27 cellular contexts compared by ENCODE assay signal in the genomic region with DNA sequence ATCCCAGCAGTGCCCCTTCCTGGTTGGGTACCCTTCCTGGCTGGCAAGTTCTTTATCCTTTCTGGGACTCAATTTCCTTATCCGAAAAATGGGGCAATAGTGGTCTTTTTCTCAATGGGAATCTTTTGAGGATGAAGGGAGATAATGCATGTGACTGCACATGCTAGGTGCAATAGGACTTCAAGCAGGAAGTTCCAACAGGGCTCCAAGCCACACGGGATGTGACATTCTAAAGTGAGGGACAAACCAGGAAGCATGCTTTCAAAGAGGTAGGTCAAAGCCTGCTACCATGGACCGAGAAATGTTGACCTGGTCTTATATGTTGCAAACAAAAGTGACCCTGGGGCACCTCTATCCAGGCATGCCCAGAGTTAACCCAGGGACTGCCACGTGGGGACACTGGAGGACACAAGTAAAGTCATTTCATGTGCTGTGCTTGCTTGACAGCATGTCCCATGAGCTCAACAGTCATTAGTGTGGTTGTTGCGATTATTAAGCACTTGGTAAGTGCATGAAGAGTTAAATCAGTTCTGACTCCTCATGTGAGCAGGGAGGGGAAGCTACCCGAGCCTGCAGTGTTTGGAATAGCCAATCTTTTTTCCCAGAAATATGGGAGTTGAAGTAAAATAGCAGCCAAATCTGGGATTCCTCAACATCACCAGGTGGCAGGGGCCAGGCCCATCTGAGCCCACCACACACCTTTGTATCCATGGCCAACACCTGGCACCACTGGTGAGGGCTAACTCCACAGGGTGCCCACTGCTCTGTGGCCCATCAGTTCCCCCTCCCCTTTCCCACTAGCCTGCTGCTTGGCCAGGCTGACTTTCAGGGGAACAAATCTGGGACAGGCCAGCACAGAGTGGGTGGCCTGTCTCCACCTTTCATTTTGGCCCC. TPM values are rescaled to one million over a fixed set of nuclear protein-coding genes. Genes with fewer than 3 reads are reported as not detected.
A peak's percentile ranks its signal among the peaks of the same experiment; 100 is the strongest.
DNase-seq lines count a peak whose midpoint lies in the region; ATAC-seq, FAIRE-seq and TF ChIP-seq lines count a peak whose summit lies in the region.
"Had no signal": no experiment of that assay in that cellular context is flagged by ENCODE, and none has a peak within 500 bp of the region (broad histone marks: within the 10 kb centered on the region; RNA-seq: fewer than 3 reads in every experiment).

No MANE protein-coding gene starts in this region.

- no peak overlapping the region for H2BK5ac ChIP-seq in neuronal stem cell (ENCODE audit: low read length)

- H3K4me2 ChIP-seq in neuronal stem cell (ENCODE audit: insufficient read depth, low read length, poor library complexity, severe bottlenecking), result no peak overlapping the region
- H3K4me2 ChIP-seq: PC-9, smooth muscle cell had no signal

- H4K8ac ChIP-seq in neuronal stem cell (ENCODE audit: low read depth, low read length), result no peak overlapping the region

- H3K79me1 ChIP-seq in neuronal stem cell (ENCODE audit: low read depth, low read length), result no peaks in the 10 kb centered on the region

- H3K4me1 ChIP-seq in heart right ventricle, result peaks cover 0 to 24% (median 8%) of the 10 kb centered on the region in 9 donors
- peaks cover 0 to 13% of the 10 kb centered on the region in 2 donors for H3K4me1 ChIP-seq in neuronal stem cell (ENCODE audit: control insufficient read depth in 2 of 2, insufficient read depth in 1 of 2, low read depth in 1 of 2, low read length in 2 of 2)
- peaks cover 0 to 15% (median 3%) of the 10 kb centered on the region in 4 donors for H3K4me1 ChIP-seq in tibial artery
- H3K4me1 ChIP-seq: pancreas had no signal

- H3K36me3 ChIP-seq in heart right ventricle, result no peaks in the 10 kb centered on the region
- H3K36me3 ChIP-seq in neuronal stem cell (replicated peaks in 1 of 2; ENCODE audit: control insufficient read depth in 2 of 2, insufficient read depth in 2 of 2, low read length in 2 of 2), result no peaks in the 10 kb centered on the region
- no peaks in the 10 kb centered on the region for H3K36me3 ChIP-seq in tibial artery
- H3K36me3 ChIP-seq: pancreas, transverse colon had no signal

- no peak overlapping the region for H4K91ac ChIP-seq in neuronal stem cell (ENCODE audit: low read depth, low read length, poor library complexity)

- H2BK120ac ChIP-seq in neuronal stem cell (ENCODE audit: low read depth, low read length), result no peak overlapping the region

- H3K27me3 ChIP-seq in heart right ventricle (peaks cover 0 to 15% (median 4%) of the 10 kb centered on the region in 7 donors), dorsolateral prefrontal cortex (no peaks in the 10 kb centered on the region), neuronal stem cell (ENCODE audit: control insufficient read depth in 3 of 3, insufficient read depth in 3 of 3, low read depth in 1 of 3, low read length in 3 of 3) (peaks cover 0 to 8% (median 2%) of the 10 kb centered on the region in 3 experiments), tibial artery (no peaks in the 10 kb centered on the region)
- H3K27me3 ChIP-seq: brain microvascular endothelial cell had no signal

- DNase-seq in cardiac septum (ENCODE audit: low spot score) (peak; percentile 55), heart right ventricle (no peak), dorsolateral prefrontal cortex (no peak), neuronal stem cell (ENCODE audit: low spot score) (no peak), tibial artery (no peak), glomerular visceral epithelial cell (ENCODE audit: extremely low spot score) (no peak), D721Med (ENCODE audit: insufficient read length, low spot score) (no peak)
- DNase-seq: activated CD4-positive, alpha-beta memory T cell treated with anti-CD3 and anti-CD28 coated beads, Interleukin-2, amount 10 ng/mL, durations not matched to agents 7 days and 5 days; activated CD4-positive, alpha-beta T cell treated with anti-CD3 and anti-CD28 coated beads for 1 hour; activated naive CD4-positive, alpha-beta T cell treated with anti-CD3 and anti-CD28 coated beads, Interleukin-2, amount 50 U/mL, for 16 hours; activated T-cell treated with anti-CD3 and anti-CD28 coated beads for 4 hours; brain microvascular endothelial cell; CD8-positive, alpha-beta T cell; effector memory CD4-positive, alpha-beta T cell; EL; kidney glomerular epithelial cell; naive thymus-derived CD8-positive, alpha-beta T cell; NCI-H2227 treated with DMSO at 0.1 percent for 48 hours; pancreas had no signal

- H3K14ac ChIP-seq in neuronal stem cell (ENCODE audit: low read length), result no peak overlapping the region

- no peak overlapping the region for H2BK15ac ChIP-seq in neuronal stem cell (ENCODE audit: low read length)

- H2AFZ ChIP-seq in neuronal stem cell (ENCODE audit: low read length), result no peak overlapping the region
- H2AFZ ChIP-seq: PC-9 had no signal

- intact Hi-C loops in cardiac septum (cut with DNase I) (no loop called here), heart right ventricle (cut with DNase I) (no loop called here), dorsolateral prefrontal cortex (cut with DNase I) (no loop called here), tibial artery (cut with DNase I; ENCODE audit: low total_unique reads) (no loop called here)

- H3K9me3 ChIP-seq in heart right ventricle (no peaks in the 10 kb centered on the region), neuronal stem cell (replicated peaks in 1 of 2; ENCODE audit: control insufficient read depth in 2 of 2, insufficient read depth in 1 of 2, low read depth in 1 of 2, low read length in 2 of 2) (no peaks in the 10 kb centered on the region), tibial artery (no peaks in the 10 kb centered on the region)
- H3K9me3 ChIP-seq: pancreas, transverse colon had no signal

- no peak overlapping the region for H3K9ac ChIP-seq in neuronal stem cell (ENCODE audit: low read depth, low read length, poor library complexity)

- TF ChIP-seq CTCF in heart right ventricle (IDR thresholded peaks at IDR 0.05) (no peak), dorsolateral prefrontal cortex (IDR thresholded peaks at IDR 0.05 in 54 of 56, conservative IDR thresholded peaks at IDR 0.05 in 2 of 56; ENCODE audit: low read depth in 1 of 56, partially characterized antibody in 56 of 56) (no peak), tibial artery (IDR thresholded peaks at IDR 0.05) (no peak), D721Med (IDR thresholded peaks at IDR 0.05; ENCODE audit: insufficient read depth, missing control alignments) (no peak)

- FAIRE-seq in D721Med (lab: Jason Lieb, UNC), result no peak
- FAIRE-seq: GM18507, pancreas had no signal

- H3K4ac ChIP-seq in neuronal stem cell (ENCODE audit: low read length), result no peak overlapping the region

- H3K4me3 ChIP-seq in heart right ventricle (no peak overlapping the region), dorsolateral prefrontal cortex (peak overlapping the region in 1 of 59 donors; percentile 7), neuronal stem cell (ENCODE audit: low read length in 2 of 2) (no peak overlapping the region), tibial artery (no peak overlapping the region)
- H3K4me3 ChIP-seq: lung, pancreas, PC-9, smooth muscle cell, transverse colon had no signal

- H3K18ac ChIP-seq in neuronal stem cell (ENCODE audit: low read length), result peak overlapping the region; percentile 75

- H3K23ac ChIP-seq in neuronal stem cell (ENCODE audit: low read depth, low read length, poor library complexity), result no peak overlapping the region

- no peak for ATAC-seq in heart right ventricle
- ATAC-seq: CD8-positive, alpha-beta T cell; naive thymus-derived CD8-positive, alpha-beta T cell had no signal

- H2BK12ac ChIP-seq in neuronal stem cell (ENCODE audit: low read length), result no peak overlapping the region

- H3K27ac ChIP-seq in heart right ventricle, result no peak overlapping the region
- H3K27ac ChIP-seq in dorsolateral prefrontal cortex, result peak overlapping the region; percentile 40 to 98 (median 91)
- H3K27ac ChIP-seq in neuronal stem cell (replicated peaks; ENCODE audit: low read length), result no peak overlapping the region
- peak overlapping the region; percentile 98 for H3K27ac ChIP-seq in temporal lobe (ENCODE audit: low read depth, low read length)
- H3K27ac ChIP-seq in tibial artery, result no peak overlapping the region
- H3K27ac ChIP-seq: brain microvascular endothelial cell, epithelial cell of prostate, pancreas, PC-9 had no signal

- H2AK5ac ChIP-seq in neuronal stem cell (ENCODE audit: low read depth, low read length), result no peak overlapping the region

- 72% methylated on average over 6 of the region's 6 CpGs for WGBS in heart right ventricle, 2 donors
- WGBS in neuronal stem cell (ENCODE audit: extremely low coverage in 2 of 2, insufficient read length in 2 of 2, insufficient replicate concordance in 1 of 2), 2 donors, result no CpG with 5 or more reads among the region's 6 CpGs

RNA-seq across cellular contexts. Expression of a gene that starts 5.7 kb away (rescaled TPM):
- total RNA-seq in cardiac septum (4.4 TPM), heart right ventricle (1 to 10 TPM; 2.2 to 9.3 (median 3.0) TPM), dorsolateral prefrontal cortex (100 to 1,000 TPM in 1 of 120 experiments, 10 to 100 TPM in 119; 17.5 to 100 (median 34.4) TPM), temporal lobe (2.5 TPM)
- polyA plus RNA-seq in heart right ventricle, result 1 to 10 TPM; 1.5 to 2.5 TPM
- polyA plus RNA-seq in neuronal stem cell (2013, experiment 1 of 2), result 4.5 TPM
- polyA plus RNA-seq in neuronal stem cell (2013, experiment 2 of 2), result 4.7 TPM
- total RNA-seq: CD8-positive, alpha-beta T cell; T-helper 2 cell treated with Interferon-gamma antibody and Interleukin-4, amounts not matched to agents 100 ng/mL and 5 ng/mL, for 36 hours had no signal
- polyA plus RNA-seq: naive thymus-derived CD8-positive, alpha-beta T cell had no signal

Comparison
In these comparisons a context has a peak if more than half of its experiments do, and no peak if none do; other contexts are left out.
1. H3K27ac ChIP-seq: peak in dorsolateral prefrontal cortex (59 of 59) and temporal lobe (single experiment); none in heart right ventricle (0 of 10), neuronal stem cell (single experiment) and tibial artery (0 of 2).